ENCODE assay signal across 8 cellular contexts in genomic region chr17:7841622-7842379, GRCh38. TPM values are rescaled to one million over a fixed set of nuclear protein-coding genes. Genes with fewer than 3 reads are reported as not detected.
A peak's percentile ranks its signal among the peaks of the same experiment; 100 is the strongest.
DNase-seq lines count a peak whose midpoint lies in the region; ATAC-seq, FAIRE-seq and TF ChIP-seq lines count a peak whose summit lies in the region.

No MANE protein-coding gene starts in this region.

- H3K27me3 ChIP-seq in BLaER1: no peaks in the 10 kb centered on the region

- H3K36me3 ChIP-seq in BLaER1 (peaks cover 33% of the 10 kb centered on the region), KOPT-K1 (ENCODE audit: insufficient read depth, low read length) (peaks cover 24% of the 10 kb centered on the region)

- peak overlapping the region; percentile 99 for H3K4me2 ChIP-seq in BLaER1

- H3K27ac ChIP-seq in BLaER1 (peak overlapping the region; percentile 94), KOPT-K1 (ENCODE audit: low read depth, low read length, poor library complexity, severe bottlenecking) (peak overlapping the region; percentile 64)

- peak; percentile 22 for ATAC-seq in GM19395 (IDR thresholded peaks at IDR 0.05; ENCODE audit: unreplicated experiment)

- peak; percentile 81 for DNase-seq in RCC 7860 (ENCODE audit: low spot score)
- peak; percentile 83 for DNase-seq in activated T-helper 2 cell treated with anti-CD3 and anti-CD28 coated beads, Interferon-gamma antibody, Interleukin-2, Interleukin-4, amounts not matched to agents 10 μg/mL and 5 μg/mL and 100 μg/mL, durations not matched to agents 14 hours and 24 hours and 36 hours (ENCODE audit: low spot score)
- peak; percentile 90 for DNase-seq in fibroblast of pulmonary artery (ENCODE audit: low read depth)

- peak overlapping the region; percentile 91 for H3K9ac ChIP-seq in BLaER1

- peaks cover 44% of the 10 kb centered on the region for H3K4me1 Mint-ChIP-seq in activated T-helper 2 cell treated with anti-CD3 and anti-CD28 coated beads, Interferon-gamma antibody, Interleukin-2, Interleukin-4, amounts not matched to agents 10 μg/mL and 5 μg/mL and 100 μg/mL, durations not matched to agents 14 hours and 24 hours and 36 hours (ENCODE audit: low read depth)
- H3K4me1 Mint-ChIP-seq in nephron: peaks cover 48% of the 10 kb centered on the region
- peaks cover 71% of the 10 kb centered on the region for H3K4me1 Mint-ChIP-seq in stimulated activated naive CD8-positive, alpha-beta T cell treated with anti-CD3 and anti-CD28 coated beads, Interleukin-15, Interleukin-2, amounts not matched to agents 100 ng/mL and 50 ng/mL, for 24 hours (ENCODE audit: low read depth)

- TF ChIP-seq CTCF in fibroblast of pulmonary artery (IDR thresholded peaks at IDR 0.05; ENCODE audit: low read length, missing control alignments) (no peak), nephron (IDR thresholded peaks at IDR 0.05; ENCODE audit: unreplicated experiment in 3 of 3) (no peak)

- peaks cover 78% of the 10 kb centered on the region for H4K20me1 ChIP-seq in BLaER1

- peaks cover 50% of the 10 kb centered on the region for H3K4me1 ChIP-seq in BLaER1

- no peaks in the 10 kb centered on the region for H3K27me3 Mint-ChIP-seq in activated T-helper 2 cell treated with anti-CD3 and anti-CD28 coated beads, Interferon-gamma antibody, Interleukin-2, Interleukin-4, amounts not matched to agents 10 μg/mL and 5 μg/mL and 100 μg/mL, durations not matched to agents 14 hours and 24 hours and 36 hours (ENCODE audit: low read depth)
- no peaks in the 10 kb centered on the region for H3K27me3 Mint-ChIP-seq in nephron (ENCODE audit: low read depth)
- no peaks in the 10 kb centered on the region for H3K27me3 Mint-ChIP-seq in stimulated activated naive CD8-positive, alpha-beta T cell treated with anti-CD3 and anti-CD28 coated beads, Interleukin-15, Interleukin-2, amounts not matched to agents 100 ng/mL and 50 ng/mL, for 24 hours

- H3K27ac Mint-ChIP-seq in activated T-helper 2 cell treated with anti-CD3 and anti-CD28 coated beads, Interferon-gamma antibody, Interleukin-2, Interleukin-4, amounts not matched to agents 10 μg/mL and 5 μg/mL and 100 μg/mL, durations not matched to agents 14 hours and 24 hours and 36 hours: peak overlapping the region; percentile 100
- peak overlapping the region; percentile 91 to 98 (median 98) for H3K27ac Mint-ChIP-seq in nephron
- peak overlapping the region; percentile 100 for H3K27ac Mint-ChIP-seq in stimulated activated naive CD8-positive, alpha-beta T cell treated with anti-CD3 and anti-CD28 coated beads, Interleukin-15, Interleukin-2, amounts not matched to agents 100 ng/mL and 50 ng/mL, for 24 hours

- no peaks in the 10 kb centered on the region for H3K9me3 Mint-ChIP-seq in activated T-helper 2 cell treated with anti-CD3 and anti-CD28 coated beads, Interferon-gamma antibody, Interleukin-2, Interleukin-4, amounts not matched to agents 10 μg/mL and 5 μg/mL and 100 μg/mL, durations not matched to agents 14 hours and 24 hours and 36 hours
- no peaks in the 10 kb centered on the region for H3K9me3 Mint-ChIP-seq in nephron
- no peaks in the 10 kb centered on the region for H3K9me3 Mint-ChIP-seq in stimulated activated naive CD8-positive, alpha-beta T cell treated with anti-CD3 and anti-CD28 coated beads, Interleukin-15, Interleukin-2, amounts not matched to agents 100 ng/mL and 50 ng/mL, for 24 hours

- H3K36me3 Mint-ChIP-seq in activated T-helper 2 cell treated with anti-CD3 and anti-CD28 coated beads, Interferon-gamma antibody, Interleukin-2, Interleukin-4, amounts not matched to agents 10 μg/mL and 5 μg/mL and 100 μg/mL, durations not matched to agents 14 hours and 24 hours and 36 hours (ENCODE audit: low read depth): peaks cover 30% of the 10 kb centered on the region
- H3K36me3 Mint-ChIP-seq in nephron (ENCODE audit: low read depth): peaks cover 15% of the 10 kb centered on the region
- H3K36me3 Mint-ChIP-seq in stimulated activated naive CD8-positive, alpha-beta T cell treated with anti-CD3 and anti-CD28 coated beads, Interleukin-15, Interleukin-2, amounts not matched to agents 100 ng/mL and 50 ng/mL, for 24 hours (ENCODE audit: low read depth): peaks cover 21% of the 10 kb centered on the region

- no peaks in the 10 kb centered on the region for H3K9me3 ChIP-seq in BLaER1
- H3K9me3 ChIP-seq in KOPT-K1 (ENCODE audit: insufficient read depth, low read length, poor library complexity, severe bottlenecking): no peaks in the 10 kb centered on the region

- H3K4me3 ChIP-seq in BLaER1: peak overlapping the region; percentile 78
- H3K4me3 ChIP-seq in fibroblast of pulmonary artery (replicated peaks; ENCODE audit: low read depth, low read length): peak overlapping the region; percentile 81

- FAIRE-seq in RCC 7860 (lab: Jason Lieb, UNC): no peak

- H3K4me3 Mint-ChIP-seq in activated T-helper 2 cell treated with anti-CD3 and anti-CD28 coated beads, Interferon-gamma antibody, Interleukin-2, Interleukin-4, amounts not matched to agents 10 μg/mL and 5 μg/mL and 100 μg/mL, durations not matched to agents 14 hours and 24 hours and 36 hours (ENCODE audit: low read depth): peak overlapping the region; percentile 90
- peak overlapping the region; percentile 96 to 98 (median 97) for H3K4me3 Mint-ChIP-seq in nephron
- peak overlapping the region; percentile 88 for H3K4me3 Mint-ChIP-seq in stimulated activated naive CD8-positive, alpha-beta T cell treated with anti-CD3 and anti-CD28 coated beads, Interleukin-15, Interleukin-2, amounts not matched to agents 100 ng/mL and 50 ng/mL, for 24 hours

- intact Hi-C loops in activated T-helper 2 cell treated with anti-CD3 and anti-CD28 coated beads, Interferon-gamma antibody, Interleukin-2, Interleukin-4, amounts not matched to agents 10 μg/mL and 5 μg/mL and 100 μg/mL, durations not matched to agents 14 hours and 24 hours and 36 hours (cut with micrococcal nuclease): loop anchor here (5.0 kb wide), 3 partner anchors 90 to 280 kb away; partner anchors contain the start of genes CNTROB, HES7, TP53 and TRAPPC1

RNA-seq across cellular contexts. Expression of gene KDM6B, which starts 7.8 kb away (rescaled TPM):
- total RNA-seq in activated T-helper 2 cell treated with anti-CD3 and anti-CD28 coated beads, Interferon-gamma antibody, Interleukin-2, Interleukin-4, amounts not matched to agents 10 μg/mL and 5 μg/mL and 100 μg/mL, durations not matched to agents 14 hours and 24 hours and 36 hours: 96.0 and 99.6 TPM in 2 replicates

RNA-seq across cellular contexts. Expression of gene TMEM88, which starts 13.1 kb away (rescaled TPM):
- total RNA-seq in activated T-helper 2 cell treated with anti-CD3 and anti-CD28 coated beads, Interferon-gamma antibody, Interleukin-2, Interleukin-4, amounts not matched to agents 10 μg/mL and 5 μg/mL and 100 μg/mL, durations not matched to agents 14 hours and 24 hours and 36 hours: 4.1 and 6.1 TPM in 2 replicates

RNA-seq across cellular contexts. Expression of gene NAA38, which starts 15.6 kb away (rescaled TPM):
- total RNA-seq in activated T-helper 2 cell treated with anti-CD3 and anti-CD28 coated beads, Interferon-gamma antibody, Interleukin-2, Interleukin-4, amounts not matched to agents 10 μg/mL and 5 μg/mL and 100 μg/mL, durations not matched to agents 14 hours and 24 hours and 36 hours: 52.6 and 53.0 TPM in 2 replicates

RNA-seq across cellular contexts. Expression of gene CYB5D1, which starts 16.0 kb away (rescaled TPM):
- 8.8 and 10.5 TPM in 2 replicates for total RNA-seq in activated T-helper 2 cell treated with anti-CD3 and anti-CD28 coated beads, Interferon-gamma antibody, Interleukin-2, Interleukin-4, amounts not matched to agents 10 μg/mL and 5 μg/mL and 100 μg/mL, durations not matched to agents 14 hours and 24 hours and 36 hours

RNA-seq across cellular contexts. Expression of gene CHD3, which starts 46.8 kb away (rescaled TPM):
- 158 and 164 TPM in 2 replicates for total RNA-seq in activated T-helper 2 cell treated with anti-CD3 and anti-CD28 coated beads, Interferon-gamma antibody, Interleukin-2, Interleukin-4, amounts not matched to agents 10 μg/mL and 5 μg/mL and 100 μg/mL, durations not matched to agents 14 hours and 24 hours and 36 hours

Comparison
In these comparisons a context has a peak if more than half of its experiments do, and no peak if none do; other contexts are left out.
1. Peak in every context shown above with its lines: DNase-seq, ATAC-seq, H3K4me3 ChIP-seq and H3K27ac ChIP-seq.